In the genomic region with DNA sequence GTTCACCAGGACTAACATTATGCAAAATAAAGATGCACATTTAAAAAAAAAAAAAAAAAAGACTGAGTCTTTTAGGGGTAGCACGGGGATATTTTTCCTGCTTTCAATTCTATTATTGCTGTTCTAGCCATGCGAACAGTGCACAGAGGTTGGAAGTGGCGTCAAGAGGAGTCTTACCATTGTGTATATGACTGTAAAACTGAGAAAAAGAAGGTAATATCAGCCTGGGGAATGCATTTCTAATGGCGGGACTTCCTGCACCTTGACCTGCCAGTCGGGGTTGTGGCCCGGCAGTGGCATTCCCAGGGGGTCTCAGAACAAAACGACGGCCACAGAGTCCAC, we compare ENCODE assay signal across 8 cellular contexts. TPM values are rescaled to one million over a fixed set of nuclear protein-coding genes. Genes with fewer than 3 reads are reported as not detected.
DNase-seq lines count a peak whose midpoint lies in the region; ATAC-seq and TF ChIP-seq lines count a peak whose summit lies in the region.

No MANE protein-coding gene starts in this region.

- H3K36me3 ChIP-seq in spleen, result no peaks in the 10 kb centered on the region

- H3K9me3 ChIP-seq in iPS-18c (ENCODE audit: control insufficient read depth, insufficient read depth, low read length) (no peaks in the 10 kb centered on the region), spleen (no peaks in the 10 kb centered on the region)

- H3K36me3 Mint-ChIP-seq in activated CD4-positive, alpha-beta memory T cell treated with anti-CD3 and anti-CD28 coated beads for 36 hours, result peaks cover 3% of the 10 kb centered on the region

- 5 to 8% (median 7%) methylated on average over 8 of the region's 8 CpGs for WGBS in spleen, 5 donors

- H3K4me3 ChIP-seq in iPS-18c (ENCODE audit: insufficient read depth, low read depth, low read length) (peak overlapping the region; percentile 49), spleen (peak overlapping the region in 7 of 8 donors; percentile 25 to 69 (median 40))

- TF ChIP-seq POLR2A in spleen (IDR thresholded peaks at IDR 0.05), result no peak

- no peaks in the 10 kb centered on the region for H3K9me3 Mint-ChIP-seq in activated CD4-positive, alpha-beta memory T cell treated with anti-CD3 and anti-CD28 coated beads for 36 hours

- intact Hi-C loops in activated CD4-positive, alpha-beta memory T cell treated with anti-CD3 and anti-CD28 coated beads for 36 hours (cut with micrococcal nuclease), result no loop called here
- intact Hi-C loops in spleen (cut with DNase I; ENCODE audit: low total_unique reads), result no loop called here

- DNase-seq in NCI-H510A treated with DMSO at 0.1 percent for 48 hours (lab: John Stamatoyannopoulos, UW), result peak; percentile 35
- DNase-seq in NCI-H510A (lab: John Stamatoyannopoulos, UW), result no peak
- no peak for DNase-seq in activated CD4-positive, alpha-beta memory T cell treated with anti-CD3 and anti-CD28 coated beads for 36 hours
- no peak for DNase-seq in spleen

- no peak overlapping the region for H3K27ac Mint-ChIP-seq in activated CD4-positive, alpha-beta memory T cell treated with anti-CD3 and anti-CD28 coated beads for 36 hours

- H3K27ac ChIP-seq in spleen, result no peak overlapping the region

- peak overlapping the region; percentile 57 for H3K4me3 Mint-ChIP-seq in activated CD4-positive, alpha-beta memory T cell treated with anti-CD3 and anti-CD28 coated beads for 36 hours

- H3K4me1 Mint-ChIP-seq in activated CD4-positive, alpha-beta memory T cell treated with anti-CD3 and anti-CD28 coated beads for 36 hours (ENCODE audit: low read depth), result peaks cover 26% of the 10 kb centered on the region

- no peak for TF ChIP-seq CTCF in spleen (IDR thresholded peaks at IDR 0.05 in 8 of 11, conservative IDR thresholded peaks at IDR 0.05 in 3 of 11)

- H3K27me3 ChIP-seq in spleen (replicated peaks in 1 of 7), result peaks cover 22 to 100% (median 99%) of the 10 kb centered on the region in 7 donors

- peaks cover 80% of the 10 kb centered on the region for H3K27me3 Mint-ChIP-seq in activated CD4-positive, alpha-beta memory T cell treated with anti-CD3 and anti-CD28 coated beads for 36 hours

- H3K4me1 ChIP-seq in spleen, result peaks cover 10 to 33% (median 28%) of the 10 kb centered on the region in 6 donors

- ATAC-seq in GM18858 (IDR thresholded peaks at IDR 0.05; ENCODE audit: unreplicated experiment), result no peak
- ATAC-seq in HG03442 (IDR thresholded peaks at IDR 0.05; ENCODE audit: unreplicated experiment), result no peak
- no peak for ATAC-seq in HG03175 (IDR thresholded peaks at IDR 0.05; ENCODE audit: unreplicated experiment)

- CTCF ChIA-PET in activated CD4-positive, alpha-beta memory T cell treated with anti-CD3 and anti-CD28 coated beads for 36 hours (lab: Charles Lee), result interaction anchor here (1.2 kb wide), 1 partner anchor 33 kb away, joined by 3 read pairs; no protein-coding TSS in a partner anchor

- POLR2A ChIA-PET in activated CD4-positive, alpha-beta memory T cell treated with anti-CD3 and anti-CD28 coated beads for 36 hours (lab: Charles Lee), result no interaction called here

RNA-seq across cellular contexts. Expression of a gene that starts 13.2 kb away (rescaled TPM):
- total RNA-seq in activated CD4-positive, alpha-beta memory T cell treated with anti-CD3 and anti-CD28 coated beads for 36 hours, result not detected
- total RNA-seq in spleen, result not detected
- under 1 TPM in 1 of 3 donors, not detected in 2; 0.05 TPM for polyA plus RNA-seq in spleen

RNA-seq across cellular contexts. Expression of a gene that starts 48.5 kb away (rescaled TPM):
- not detected for total RNA-seq in activated CD4-positive, alpha-beta memory T cell treated with anti-CD3 and anti-CD28 coated beads for 36 hours
- total RNA-seq in spleen, result not detected
- polyA plus RNA-seq in spleen, result under 1 TPM in 2 of 3 donors, not detected in 1; 0.06 to 0.11 TPM

RNA-seq across cellular contexts. Expression of a gene that starts 51.6 kb away (rescaled TPM):
- not detected for total RNA-seq in activated CD4-positive, alpha-beta memory T cell treated with anti-CD3 and anti-CD28 coated beads for 36 hours
- under 1 TPM in 2 of 7 donors, not detected in 5; 0.60 to 0.76 TPM for total RNA-seq in spleen
- polyA plus RNA-seq in spleen, result under 1 TPM in 2 of 3 donors, not detected in 1; 0.05 to 0.11 TPM
